ENCODE assay signal across 8 cellular contexts in the genomic region with DNA sequence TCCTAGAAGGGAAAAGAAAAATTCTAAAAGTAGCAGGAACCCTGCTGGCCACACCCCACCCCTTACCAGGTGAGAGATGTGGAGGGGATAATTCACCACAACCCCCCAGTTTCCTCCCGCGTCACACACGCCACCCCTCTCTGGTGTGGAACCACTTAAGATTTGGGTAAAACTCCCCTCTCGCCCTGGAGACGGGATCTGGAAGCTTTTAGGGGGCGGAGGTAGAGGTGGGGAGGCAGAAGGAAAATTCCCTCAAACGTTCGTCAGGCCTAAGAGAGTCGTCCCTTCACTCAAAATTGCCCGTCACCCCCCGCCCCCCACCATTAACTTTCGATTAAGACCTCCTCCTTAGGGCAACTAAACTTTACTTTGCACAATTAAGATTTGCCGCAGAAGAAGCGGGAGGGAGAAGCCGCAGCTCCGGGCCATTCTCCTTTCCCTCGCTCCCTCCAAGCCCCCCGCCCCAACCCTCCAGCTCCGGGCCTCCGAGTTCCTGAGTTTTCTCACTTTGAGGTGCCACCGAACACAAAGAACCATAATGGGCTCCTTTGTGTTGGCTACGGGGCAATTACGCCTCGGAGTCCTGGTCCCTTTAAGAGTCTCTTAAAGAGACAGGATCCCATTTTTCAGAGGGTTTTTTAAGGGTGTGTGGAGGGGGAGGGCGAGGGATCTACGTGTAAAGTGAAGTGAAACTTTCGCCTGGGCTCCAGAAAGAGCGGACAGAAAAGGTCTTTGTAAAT. TPM values are rescaled to one million over a fixed set of nuclear protein-coding genes. Genes with fewer than 3 reads are reported as not detected.
DNase-seq lines count a peak whose midpoint lies in the region; ATAC-seq, FAIRE-seq and TF ChIP-seq lines count a peak whose summit lies in the region.

No MANE protein-coding gene starts in this region.

- peak overlapping the region; percentile 98 for H3K27ac Mint-ChIP-seq in GM23338

- no peaks in the 10 kb centered on the region; the same call in 1 of the 2 replicates for H3F3A ChIP-seq in GM23338 (replicated peaks; ENCODE audit: low read depth)

- H3K9me2 ChIP-seq in GM23338 (ENCODE audit: insufficient read depth): 0 out of 2 replicates have a peak, but pooled peaks cover 4% of the 10 kb centered on the region

- H3K4me3 ChIP-seq in BLaER1 treated with 17β-estradiol and CSF1 and Interleukin-3, amounts not matched to agents 10 nM and 100 nM: peak overlapping the region; percentile 64 to 78 (median 72)
- peak overlapping the region; percentile 51 for H3K4me3 ChIP-seq in GM23338
- H3K4me3 ChIP-seq in K562: peak overlapping the region; percentile 60
- H3K4me3 ChIP-seq in iPS-11a (ENCODE audit: low read depth, low read length): peak overlapping the region; percentile 47
- peak overlapping the region; percentile 79 for H3K4me3 ChIP-seq in retinal pigment epithelial cell (ENCODE audit: low read length)

- DNase-seq in GM23338 (ENCODE audit: low spot score): peak; percentile 98
- DNase-seq in NOMO-1 (lab: John Stamatoyannopoulos, UW; ENCODE audit: unreplicated experiment in 2 of 2): peak; percentile 76 to 79
- peak; percentile 37 to 69 (median 56) for DNase-seq in K562 (ENCODE audit: extremely low read depth in 1 of 4, low spot score in 3 of 4)
- DNase-seq in retinal pigment epithelial cell (ENCODE audit: low read depth): no peak
- DNase-seq in OCI-M2 (lab: John Stamatoyannopoulos, UW; ENCODE audit: unreplicated experiment): no peak

- peak overlapping the region; percentile 79 to 98 (median 93) for H3K27ac ChIP-seq in BLaER1 treated with 17β-estradiol and CSF1 and Interleukin-3, amounts not matched to agents 10 nM and 100 nM
- H3K27ac ChIP-seq in GM23338 (ENCODE audit: low read depth) (peak overlapping the region; percentile 92), K562 (ENCODE audit: extremely low read depth, low read depth, low read length) (peak overlapping the region; percentile 68)

- POLR2A ChIA-PET in K562 (lab: Yijun Ruan, JAX): interaction anchor here (0.7 to 1.7 kb wide), 6 partner anchors 9 to 109 kb away, joined by 3 to 7 read pairs (median 4); no protein-coding TSS in a partner anchor

- H2AFZ ChIP-seq in GM23338 (peak overlapping the region; percentile 5; the same call in 1 of the 2 replicates), K562 (ENCODE audit: low read depth, low read length) (peak overlapping the region; percentile 97)

- peak overlapping the region; percentile 83 for H3K4me3 Mint-ChIP-seq in GM23338

- CTCF ChIA-PET in K562 (lab: Yijun Ruan, JAX; ENCODE audit: low intra/inter-chr PET ratio): interaction anchor here (0.7 kb wide), 1 partner anchor 99 kb away, joined by 3 read pairs; no protein-coding TSS in a partner anchor

- H3K9me1 ChIP-seq in K562 (ENCODE audit: control insufficient read depth, insufficient read depth, low read length): no peaks in the 10 kb centered on the region

- H3K36me3 Mint-ChIP-seq in GM23338 (ENCODE audit: low read depth): peaks cover 21% of the 10 kb centered on the region

- H3K27me3 ChIP-seq in BLaER1 treated with 17β-estradiol and CSF1 and Interleukin-3, amounts not matched to agents 10 nM and 100 nM: no peaks in the 10 kb centered on the region
- H3K27me3 ChIP-seq in GM23338 (ENCODE audit: insufficient read depth) (peaks cover 53% of the 10 kb centered on the region), K562 (ENCODE audit: control insufficient read depth in 2 of 2, insufficient read depth in 2 of 2, low read length in 2 of 2) (no peaks in the 10 kb centered on the region)

- ATAC-seq in GM23338 (peak; percentile 54), K562 (peak; percentile 82), HG03469 (IDR thresholded peaks at IDR 0.05; ENCODE audit: unreplicated experiment) (no peak)

- peaks cover 0 to 10% (median 0%) of the 10 kb centered on the region in 11 experiments; a peak in 6 of 22 replicates for H3K36me3 ChIP-seq in BLaER1 treated with 17β-estradiol and CSF1 and Interleukin-3, amounts not matched to agents 10 nM and 100 nM
- H3K36me3 ChIP-seq in GM23338 (ENCODE audit: insufficient read depth) (no peaks in the 10 kb centered on the region), K562 (ENCODE audit: control insufficient read depth, insufficient read depth, low read length) (no peaks in the 10 kb centered on the region)

- no peaks in the 10 kb centered on the region for H3K9me3 ChIP-seq in BLaER1 treated with 17β-estradiol and CSF1 and Interleukin-3, amounts not matched to agents 10 nM and 100 nM (replicated peaks in 1 of 11)
- no peaks in the 10 kb centered on the region for H3K9me3 ChIP-seq in K562 (replicated peaks; ENCODE audit: control insufficient read depth, insufficient read depth, low read depth, low read length)

- H3K9ac ChIP-seq in BLaER1 treated with 17β-estradiol and CSF1 and Interleukin-3, amounts not matched to agents 10 nM and 100 nM: peak overlapping the region; percentile 87 to 97 (median 93)
- H3K9ac ChIP-seq in K562 (ENCODE audit: insufficient read depth in 1 of 2, low read depth in 2 of 2, low read length in 2 of 2): peak overlapping the region; percentile 81 to 89

- H3K27me3 Mint-ChIP-seq in GM23338 (ENCODE audit: insufficient read depth, low read depth, poor library complexity): peaks cover 42% of the 10 kb centered on the region

- WGBS in K562 (ENCODE audit: insufficient coverage, low coverage, missing lambda C conversion rate): 4% methylated on average over 27 of the region's 28 CpGs

- no TSS peak for BruUV-seq in K562 (replicated peaks; lab: Mats Ljungman, UMichigan)

- in situ Hi-C loops in K562 (cut with MboI): no loop called here

- H4K20me1 ChIP-seq in BLaER1 treated with 17β-estradiol and CSF1 and Interleukin-3, amounts not matched to agents 10 nM and 100 nM: peaks cover 0 to 29% (median 0%) of the 10 kb centered on the region in 11 experiments; a peak in 6 of 22 replicates
- H4K20me1 ChIP-seq in GM23338 (replicated peaks; ENCODE audit: insufficient read depth): peaks cover 7% of the 10 kb centered on the region
- H4K20me1 ChIP-seq in K562 (replicated peaks; ENCODE audit: control insufficient read depth, insufficient read depth, low read length): no peaks in the 10 kb centered on the region

- no peak for TF ChIP-seq RAD21 in K562 (CRISPR knock-in tag; conservative IDR thresholded peaks at IDR 0.05 in 1 of 2, IDR thresholded peaks at IDR 0.05 in 1 of 2)

- H3K4me2 ChIP-seq in BLaER1 treated with 17β-estradiol and CSF1 and Interleukin-3, amounts not matched to agents 10 nM and 100 nM: peak overlapping the region; percentile 85 to 99 (median 90)
- peak overlapping the region; percentile 72 for H3K4me2 ChIP-seq in GM23338
- H3K4me2 ChIP-seq in K562 (ENCODE audit: insufficient read depth, low read length): peak overlapping the region; percentile 85

- peak; percentile 6 for FAIRE-seq in K562 (lab: Jason Lieb, UNC)

- intact Hi-C loops in K562 (cut with micrococcal nuclease): no loop called here

- peaks cover 20% of the 10 kb centered on the region; the same call in 2 of the 3 replicates for H3K9me3 Mint-ChIP-seq in GM23338

- TF ChIP-seq EP300 in K562 (IDR thresholded peaks at IDR 0.05; ENCODE audit: low read length): no peak

- H3K4me1 ChIP-seq in BLaER1 treated with 17β-estradiol and CSF1 and Interleukin-3, amounts not matched to agents 10 nM and 100 nM: peaks cover 46 to 54% (median 51%) of the 10 kb centered on the region in 10 experiments
- peaks cover 41% of the 10 kb centered on the region for H3K4me1 ChIP-seq in GM23338 (ENCODE audit: insufficient read depth)
- H3K4me1 ChIP-seq in K562 (replicated peaks in 1 of 2; ENCODE audit: control insufficient read depth in 2 of 2, insufficient read depth in 2 of 2, low read length in 2 of 2): peaks cover 12 to 29% of the 10 kb centered on the region in 2 experiments; a peak in 4 of 5 replicates

- TF ChIP-seq POLR2A in K562 (conservative IDR thresholded peaks at IDR 0.05): no peak

- peaks cover 50% of the 10 kb centered on the region for H3K4me1 Mint-ChIP-seq in GM23338

- no peak for TF ChIP-seq CTCF in GM23338 (conservative IDR thresholded peaks at IDR 0.05; ENCODE audit: low read depth in 2 of 2)
- TF ChIP-seq CTCF in K562 (IDR thresholded peaks at IDR 0.05 in 2 of 3, conservative IDR thresholded peaks at IDR 0.05 in 1 of 3; ENCODE audit: insufficient read depth in 2 of 3, low read depth in 1 of 3, low read length in 3 of 3): peak in 1 of 3 experiments; percentile 26; a peak in 1 of 6 replicates
- no peak for TF ChIP-seq CTCF in retinal pigment epithelial cell (conservative IDR thresholded peaks at IDR 0.05; ENCODE audit: low read depth, low read length)

- H3K79me2 ChIP-seq in GM23338 (replicated peaks; ENCODE audit: insufficient read depth): peaks cover 8% of the 10 kb centered on the region
- no peaks in the 10 kb centered on the region for H3K79me2 ChIP-seq in K562 (ENCODE audit: control insufficient read depth, insufficient read depth, low read length)

RNA-seq across cellular contexts. Expression of a gene that starts 1.0 kb away (rescaled TPM):
- 7.6 and 14.8 TPM in 2 replicates for total RNA-seq in GM23338 (2014; rRNA removed; shearing (Covaris generic))
- polyA plus RNA-seq in GM23338 (2016; fragmentation: Nextera tagmentation; extraction: Ambion mirVana): 6.1 and 6.2 TPM in 2 replicates
- total RNA-seq in K562 (2011; cell fraction: chromatin; rRNA removed; ENCODE audit: low replicate concordance): 1.3 and 4.1 TPM in 2 replicates
- total RNA-seq in K562 (2011; cell fraction: nucleolus; rRNA removed): 7.2 and 8.2 TPM in 2 replicates
- total RNA-seq in K562 (2011; cell fraction: nucleoplasm; rRNA removed): 2.8 and 3.5 TPM in 2 replicates
- 1.1 and 1.2 TPM in 2 replicates for total RNA-seq in K562 (2014; rRNA removed)
- total RNA-seq in K562 (2014; rRNA removed; fragmentation: Illumina TruSeq; extraction: Trizol): 0.10 and 0.11 TPM in 2 replicates
- total RNA-seq in K562 (2015; rRNA removed; fragmentation: Illumina TruSeq; extraction: Trizol): 0.68 and 1.1 TPM in 2 replicates
- total RNA-seq in K562 (2021): 3.5 and 3.7 TPM in 2 replicates
- 1.8 and 3.1 TPM in 2 replicates for polyA plus RNA-seq in K562 (2011; rRNA removed)
- 6.1 and 11.5 TPM in 2 replicates for polyA plus RNA-seq in K562 (2011; cell fraction: cytosol; rRNA removed)
- polyA plus RNA-seq in K562 (2011; cell fraction: nucleus; rRNA removed): 4.8 and 5.5 TPM in 2 replicates
- 2.8 and 5.2 TPM in 2 replicates for polyA plus RNA-seq in K562 (2012)
- 0.31 and 1.5 TPM in 2 replicates for polyA plus RNA-seq in K562 (2014; fragmentation: Illumina TruSeq; extraction: Trizol)
- under 1 TPM in 1 of 2 experiments, not detected in 1; 0.03 TPM for polyA plus RNA-seq in K562 (2014; fragmentation: Nextera tagmentation; extraction: Ambion mirVana)
- 2.1 and 4.5 TPM in 2 replicates for polyA plus RNA-seq in K562 (2014; rRNA removed)
- 1.1 and 2.1 TPM in 2 replicates for polyA minus RNA-seq in K562 (2011; rRNA and poly(A)+ RNA removed)
- 4.9 and 6.1 TPM in 2 replicates for polyA minus RNA-seq in K562 (2011; cell fraction: cytosol; rRNA and poly(A)+ RNA removed)
- 2.3 and 3.8 TPM in 2 replicates for polyA minus RNA-seq in K562 (2011; cell fraction: nucleus; rRNA and poly(A)+ RNA removed)

RNA-seq across cellular contexts. Expression of a gene that starts 53.1 kb away (rescaled TPM):
- total RNA-seq in GM23338 (2014; rRNA removed; shearing (Covaris generic)): 44.4 and 52.2 TPM in 2 replicates
- polyA plus RNA-seq in GM23338 (2016; fragmentation: Nextera tagmentation; extraction: Ambion mirVana) (59.7 and 76.5 TPM in 2 replicates), K562 (2011; rRNA removed) (10.6 and 17.3 TPM in 2 replicates), K562 (2014; fragmentation: Illumina TruSeq; extraction: Trizol) (22.2 and 24.8 TPM in 2 replicates), K562 (2014; fragmentation: Nextera tagmentation; extraction: Ambion mirVana) (10 to 100 TPM; 12.0 to 13.2 TPM), K562 (2014; rRNA removed) (14.5 and 15.6 TPM in 2 replicates)
- 35.5 and 88.3 TPM in 2 replicates for total RNA-seq in K562 (2011; cell fraction: chromatin; rRNA removed; ENCODE audit: low replicate concordance)
- 15.8 and 25.9 TPM in 2 replicates for total RNA-seq in K562 (2011; cell fraction: nucleolus; rRNA removed)
- 46.9 and 79.0 TPM in 2 replicates for total RNA-seq in K562 (2011; cell fraction: nucleoplasm; rRNA removed)
- total RNA-seq in K562 (2014; rRNA removed) (11.6 and 12.5 TPM in 2 replicates), K562 (2014; rRNA removed; fragmentation: Illumina TruSeq; extraction: Trizol) (12.7 and 16.6 TPM in 2 replicates), K562 (2015; rRNA removed; fragmentation: Illumina TruSeq; extraction: Trizol) (12.9 and 14.1 TPM in 2 replicates), K562 (2021) (25.6 and 29.6 TPM in 2 replicates)
- 7.8 and 9.3 TPM in 2 replicates for polyA plus RNA-seq in K562 (2011; cell fraction: cytosol; rRNA removed)
- 17.6 and 18.6 TPM in 2 replicates for polyA plus RNA-seq in K562 (2011; cell fraction: nucleus; rRNA removed)
- 14.7 and 15.0 TPM in 2 replicates for polyA plus RNA-seq in K562 (2012)
- polyA minus RNA-seq in K562 (2011; rRNA and poly(A)+ RNA removed): 29.9 and 35.0 TPM in 2 replicates
- 12.0 and 17.7 TPM in 2 replicates for polyA minus RNA-seq in K562 (2011; cell fraction: cytosol; rRNA and poly(A)+ RNA removed)
- polyA minus RNA-seq in K562 (2011; cell fraction: nucleus; rRNA and poly(A)+ RNA removed): 11.8 and 15.6 TPM in 2 replicates

Comparison
In these comparisons a context has a peak if more than half of its experiments do, and no peak if none do; other contexts are left out.
1. DNase-seq: peak in GM23338 (single experiment), NOMO-1 (2 of 2) and K562 (4 of 4); none in retinal pigment epithelial cell (single experiment) and OCI-M2 (single experiment).
2. Peak in every context shown above with its lines, with median percentiles within 50 percentile points of each other: H3K27ac ChIP-seq, H3K4me2 ChIP-seq and H3K4me3 ChIP-seq.